ENCODE assay signal across 19 cellular contexts in genomic region chr21:14241322-14241721, GRCh38. TPM values are rescaled to one million over a fixed set of nuclear protein-coding genes. Genes with fewer than 3 reads are reported as not detected.
"Had no signal": no experiment of that assay in that cellular context is flagged by ENCODE, and none has a peak within 500 bp of the region (broad histone marks: within the 10 kb centered on the region; RNA-seq: fewer than 3 reads in every experiment).

No MANE protein-coding gene starts in this region.

- H3K27ac ChIP-seq: ascending aorta, esophagus squamous epithelium, right atrium auricular region, skin epidermis had no signal

- H3K36me3 ChIP-seq: ascending aorta, esophagus squamous epithelium, right atrium auricular region had no signal

- H3K4me1 Mint-ChIP-seq: activated naive CD8-positive, alpha-beta T cell treated with anti-CD3 and anti-CD28 coated beads, Interleukin-2, amount 10 ng/mL, durations not matched to agents 7 days and 5 days; immature natural killer cell had no signal

- H3K4me3 Mint-ChIP-seq: activated naive CD8-positive, alpha-beta T cell treated with anti-CD3 and anti-CD28 coated beads, Interleukin-2, amount 10 ng/mL, durations not matched to agents 7 days and 5 days; activated T-cell treated with anti-CD3 and anti-CD28 coated beads, Interleukin-2, amount 50 U/mL, for 4 hours; immature natural killer cell; natural killer cell treated with Interleukin-12 subunit alpha and Interleukin-12 subunit beta and Interleukin-15 and Interleukin-18, amount 100 ng/mL, for 72 hours had no signal

- DNase-seq: activated CD4-positive, alpha-beta T cell treated with anti-CD3 and anti-CD28 coated beads for 1 hour; activated CD4-positive, alpha-beta T cell treated with anti-CD3 and anti-CD28 coated beads, Interleukin-2, amount 50 U/mL, for 48 hours; activated effector memory CD4-positive, alpha-beta T cell treated with anti-CD3 and anti-CD28 coated beads, Interleukin-2, amount 50 U/mL, for 16 hours; activated naive CD8-positive, alpha-beta T cell treated with anti-CD3 and anti-CD28 coated beads, Interleukin-2, amount 10 ng/mL, durations not matched to agents 7 days and 5 days; activated T-cell treated with anti-CD3 and anti-CD28 coated beads, Interleukin-2, amount 50 U/mL, for 4 hours; esophagus squamous epithelium; foreskin fibroblast; glutamatergic neuron; immature natural killer cell; left cardiac atrium; nucleus accumbens had no signal

- H3K9me3 ChIP-seq: ascending aorta, esophagus squamous epithelium, right atrium auricular region had no signal

- H3K27me3 Mint-ChIP-seq: activated naive CD8-positive, alpha-beta T cell treated with anti-CD3 and anti-CD28 coated beads, Interleukin-2, amount 10 ng/mL, durations not matched to agents 7 days and 5 days had no signal

- H3K4me3 ChIP-seq: ascending aorta, esophagus squamous epithelium, lung, right atrium auricular region, skin epidermis had no signal

- ATAC-seq: activated T-cell treated with anti-CD3 and anti-CD28 coated beads, Interleukin-2, amount 50 U/mL, for 4 hours; left cardiac atrium; natural killer cell treated with Interleukin-12 subunit alpha and Interleukin-12 subunit beta and Interleukin-15 and Interleukin-18, amount 100 ng/mL, for 72 hours had no signal

- H3K4me1 ChIP-seq: ascending aorta, esophagus squamous epithelium, right atrium auricular region had no signal

- H3K27ac Mint-ChIP-seq: activated naive CD8-positive, alpha-beta T cell treated with anti-CD3 and anti-CD28 coated beads, Interleukin-2, amount 10 ng/mL, durations not matched to agents 7 days and 5 days; immature natural killer cell; natural killer cell treated with Interleukin-12 subunit alpha and Interleukin-12 subunit beta and Interleukin-15 and Interleukin-18, amount 100 ng/mL, for 72 hours had no signal

- H3K27me3 ChIP-seq: ascending aorta, esophagus squamous epithelium, right atrium auricular region had no signal

- H3K9me3 Mint-ChIP-seq: activated naive CD8-positive, alpha-beta T cell treated with anti-CD3 and anti-CD28 coated beads, Interleukin-2, amount 10 ng/mL, durations not matched to agents 7 days and 5 days; activated T-cell treated with anti-CD3 and anti-CD28 coated beads, Interleukin-2, amount 50 U/mL, for 4 hours; immature natural killer cell had no signal

- H3K36me3 Mint-ChIP-seq: activated naive CD8-positive, alpha-beta T cell treated with anti-CD3 and anti-CD28 coated beads, Interleukin-2, amount 10 ng/mL, durations not matched to agents 7 days and 5 days; immature natural killer cell; natural killer cell treated with Interleukin-12 subunit alpha and Interleukin-12 subunit beta and Interleukin-15 and Interleukin-18, amount 100 ng/mL, for 72 hours had no signal

RNA-seq across cellular contexts. Expression of gene RBM11, which starts 25.4 kb away (rescaled TPM):
- total RNA-seq: ascending aorta; natural killer cell treated with Interleukin-12 subunit alpha and Interleukin-12 subunit beta and Interleukin-15 and Interleukin-18, amount 100 ng/mL, for 72 hours had no signal

RNA-seq across cellular contexts. Expression of gene LIPI, which starts 30.6 kb away (rescaled TPM):
- total RNA-seq: activated naive CD8-positive, alpha-beta T cell treated with anti-CD3 and anti-CD28 coated beads, Interleukin-2, amount 10 ng/mL, durations not matched to agents 7 days and 5 days; activated T-cell treated with anti-CD3 and anti-CD28 coated beads, Interleukin-2, amount 50 U/mL, for 4 hours; ascending aorta; bronchial epithelial cell; esophagus squamous epithelium; left cardiac atrium; lung; mononuclear cell; natural killer cell treated with Interleukin-12 subunit alpha and Interleukin-12 subunit beta and Interleukin-15 and Interleukin-18, amount 100 ng/mL, for 72 hours; posterior vena cava; right atrium auricular region had no signal
- polyA plus RNA-seq: immature natural killer cell, lung had no signal
